ENCODE assay signal across 8 cellular contexts in genomic region chr1:94599090-94599813, GRCh38. TPM values are rescaled to one million over a fixed set of nuclear protein-coding genes. Genes with fewer than 3 reads are reported as not detected.
DNase-seq lines count a peak whose midpoint lies in the region; FAIRE-seq and TF ChIP-seq lines count a peak whose summit lies in the region.
"Had no signal": no experiment of that assay in that cellular context is flagged by ENCODE, and none has a peak within 500 bp of the region (broad histone marks: within the 10 kb centered on the region; RNA-seq: fewer than 3 reads in every experiment).

No MANE protein-coding gene starts in this region.

- DNase-seq in MV-4-11 (lab: John Stamatoyannopoulos, UW) (peak; percentile 84), bronchial epithelial cell (ENCODE audit: low read depth) (peak; percentile 77), tibial artery (peak in 1 of 2 donors; percentile 36), cortex of kidney (lab: John Stamatoyannopoulos, UW) (no peak), NCI-H2029 treated with DMSO at 0.1 percent for 48 hours (lab: John Stamatoyannopoulos, UW) (no peak)
- no peak for DNase-seq in activated T-cell treated with anti-CD3 and anti-CD28 coated beads, Interleukin-2, amount 50 U/mL, for 48 hours
- DNase-seq: NCI-H510A treated with DMSO at 0.1 percent for 48 hours had no signal

- no peak overlapping the region for H3K4me3 ChIP-seq in bronchial epithelial cell (ENCODE audit: low read depth, low read length)
- no peak overlapping the region for H3K4me3 ChIP-seq in tibial artery

- H3K27me3 ChIP-seq in bronchial epithelial cell (ENCODE audit: control insufficient read depth, insufficient read depth, low read length) (no peaks in the 10 kb centered on the region), tibial artery (no peaks in the 10 kb centered on the region)

- H3K4me1 ChIP-seq in tibial artery, result peaks cover 0 to 4% (median 2%) of the 10 kb centered on the region in 4 donors

- no peaks in the 10 kb centered on the region for H3K9me3 ChIP-seq in tibial artery

- H3K36me3 ChIP-seq in bronchial epithelial cell (ENCODE audit: control insufficient read depth, insufficient read depth, low read length), result no peaks in the 10 kb centered on the region
- H3K36me3 ChIP-seq in tibial artery, result no peaks in the 10 kb centered on the region

- H3K27ac ChIP-seq in tibial artery, result no peak overlapping the region

- no peak for FAIRE-seq in bronchial epithelial cell (lab: Jason Lieb, UNC)
- FAIRE-seq in islet of Langerhans (lab: Jason Lieb, UNC), result peak; percentile 68

- TF ChIP-seq CTCF in bronchial epithelial cell (IDR thresholded peaks at IDR 0.05; ENCODE audit: insufficient read depth, low read length, severe bottlenecking) (peak; percentile 78), tibial artery (IDR thresholded peaks at IDR 0.05) (peak; percentile 25 to 33)

- intact Hi-C loops in tibial artery (cut with DNase I; ENCODE audit: low total_unique reads), result no loop called here

RNA-seq across cellular contexts. Expression of gene F3, which starts 57.7 kb away (rescaled TPM):
- total RNA-seq in bronchial epithelial cell, result 326 and 618 TPM in 2 replicates

Comparison
In these comparisons a context has a peak if more than half of its experiments do, and no peak if none do; other contexts are left out.
1. DNase-seq: peak in MV-4-11 (single experiment) and bronchial epithelial cell (single experiment); none in cortex of kidney (single experiment), activated T-cell treated with anti-CD3 and anti-CD28 coated beads, Interleukin-2, amount 50 U/mL, for 48 hours (0 of 2) and NCI-H2029 treated with DMSO at 0.1 percent for 48 hours (single experiment).